Comparison of ENCODE assay signal across 11 cellular contexts in genomic region chr5:77649776-77650175, GRCh38. TPM values are rescaled to one million over a fixed set of nuclear protein-coding genes. Genes with fewer than 3 reads are reported as not detected.
"Had no signal": no experiment of that assay in that cellular context is flagged by ENCODE, and none has a peak within 500 bp of the region (broad histone marks: within the 10 kb centered on the region; RNA-seq: fewer than 3 reads in every experiment).

No MANE protein-coding gene starts in this region.

- H3K9me3 ChIP-seq: HAP-1 had no signal

- DNase-seq: GM23248, GOT3, H7, H9, HCEC 1CT, HFFc6 had no signal

- H3K4me3 ChIP-seq: GM23248, GM23338, HAP-1 had no signal

- H3K27ac ChIP-seq: GM23248 had no signal

- H3K4me1 ChIP-seq: HAP-1 had no signal

- ATAC-seq: GM23338, HCT116 had no signal

- H3K36me3 ChIP-seq: HAP-1 had no signal

RNA-seq across cellular contexts. Expression of gene OTP, which starts 11.3 kb away (rescaled TPM):
- total RNA-seq: GM23248, GM23338, H1, H4, H7, H9, HFFc6 had no signal
